Comparison of ENCODE assay signal across 1 cellular context in the genomic region with DNA sequence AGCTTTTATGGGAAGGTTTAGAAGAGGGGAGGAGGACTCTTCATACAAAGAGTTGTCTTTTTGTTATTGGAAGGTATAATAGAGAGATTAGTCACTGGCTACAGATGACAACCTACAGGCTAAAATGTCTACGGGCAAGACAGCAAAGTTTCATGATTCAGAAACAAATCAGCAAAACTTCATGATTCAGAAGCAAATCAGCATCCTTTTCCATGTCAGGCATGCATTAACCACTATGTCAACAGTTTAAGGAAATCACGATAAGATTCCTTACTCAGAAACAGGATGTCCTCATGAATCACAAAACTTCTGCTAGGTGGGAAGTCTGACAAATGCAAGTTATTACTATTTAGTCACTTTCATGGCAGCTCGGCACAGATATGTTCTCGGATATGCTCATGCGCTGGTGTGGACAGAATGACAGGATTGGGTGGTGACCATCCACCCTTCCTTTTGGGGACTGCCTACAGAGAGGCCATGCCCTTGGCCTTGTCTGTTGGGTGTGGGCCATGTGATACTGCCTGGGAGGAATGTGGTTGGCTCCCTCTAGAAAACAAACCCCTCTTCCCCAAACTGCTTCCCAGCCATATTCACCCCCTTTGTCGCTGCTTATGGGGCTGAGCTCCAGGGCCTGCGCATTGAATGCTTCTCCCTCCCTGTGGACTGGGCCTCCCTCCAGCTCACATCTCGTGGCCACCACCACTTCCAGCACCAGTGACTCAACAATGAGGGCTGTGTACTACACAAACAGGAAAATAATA.
A peak's percentile ranks its signal among the peaks of the same experiment; 100 is the strongest.
TF ChIP-seq lines count a peak whose summit lies in the region.

No MANE protein-coding gene starts in this region.

TF ChIP-seq in HepG2, 621 proteins besides CTCF, POLR2A, EP300 and RAD21 (continued from another document and continues in another):
- TF ChIP-seq, protein P1, sequence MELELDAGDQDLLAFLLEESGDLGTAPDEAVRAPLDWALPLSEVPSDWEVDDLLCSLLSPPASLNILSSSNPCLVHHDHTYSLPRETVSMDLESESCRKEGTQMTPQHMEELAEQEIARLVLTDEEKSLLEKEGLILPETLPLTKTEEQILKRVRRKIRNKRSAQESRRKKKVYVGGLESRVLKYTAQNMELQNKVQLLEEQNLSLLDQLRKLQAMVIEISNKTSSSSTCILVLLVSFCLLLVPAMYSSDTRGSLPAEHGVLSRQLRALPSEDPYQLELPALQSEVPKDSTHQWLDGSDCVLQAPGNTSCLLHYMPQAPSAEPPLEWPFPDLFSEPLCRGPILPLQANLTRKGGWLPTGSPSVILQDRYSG (CRISPR knock-in tag; IDR thresholded peaks at IDR 0.05): 0 out of 2 replicates have a peak, but pooled peaks have one; percentile 56
- TF ChIP-seq, protein P2, sequence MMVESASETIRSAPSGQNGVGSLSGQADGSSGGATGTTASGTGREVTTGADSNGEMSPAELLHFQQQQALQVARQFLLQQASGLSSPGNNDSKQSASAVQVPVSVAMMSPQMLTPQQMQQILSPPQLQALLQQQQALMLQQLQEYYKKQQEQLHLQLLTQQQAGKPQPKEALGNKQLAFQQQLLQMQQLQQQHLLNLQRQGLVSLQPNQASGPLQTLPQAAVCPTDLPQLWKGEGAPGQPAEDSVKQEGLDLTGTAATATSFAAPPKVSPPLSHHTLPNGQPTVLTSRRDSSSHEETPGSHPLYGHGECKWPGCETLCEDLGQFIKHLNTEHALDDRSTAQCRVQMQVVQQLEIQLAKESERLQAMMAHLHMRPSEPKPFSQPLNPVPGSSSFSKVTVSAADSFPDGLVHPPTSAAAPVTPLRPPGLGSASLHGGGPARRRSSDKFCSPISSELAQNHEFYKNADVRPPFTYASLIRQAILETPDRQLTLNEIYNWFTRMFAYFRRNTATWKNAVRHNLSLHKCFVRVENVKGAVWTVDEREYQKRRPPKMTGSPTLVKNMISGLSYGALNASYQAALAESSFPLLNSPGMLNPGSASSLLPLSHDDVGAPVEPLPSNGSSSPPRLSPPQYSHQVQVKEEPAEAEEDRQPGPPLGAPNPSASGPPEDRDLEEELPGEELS (CRISPR knock-in tag; IDR thresholded peaks at IDR 0.05): no peak
- TF ChIP-seq ZNF670 (CRISPR knock-in tag; IDR thresholded peaks at IDR 0.05; ENCODE audit: borderline replicate concordance) (0 out of 2 replicates have a peak, but pooled peaks have one; percentile 28), TGIF2 (CRISPR knock-in tag; IDR thresholded peaks at IDR 0.05) (no peak), ZNF777 (CRISPR knock-in tag; IDR thresholded peaks at IDR 0.05) (no peak), ZNF816 (CRISPR knock-in tag; IDR thresholded peaks at IDR 0.05; ENCODE audit: borderline replicate concordance) (no peak), ZNF607 (CRISPR knock-in tag; IDR thresholded peaks at IDR 0.05; ENCODE audit: borderline replicate concordance) (no peak), ZNF326 (CRISPR knock-in tag; IDR thresholded peaks at IDR 0.05; ENCODE audit: borderline replicate concordance) (no peak), EHMT2 (IDR thresholded peaks at IDR 0.05; ENCODE audit: borderline replicate concordance, low read depth, low read length) (peak; percentile 51; the same call in 1 of the 2 replicates), ELF1 (CRISPR knock-in tag; IDR thresholded peaks at IDR 0.05) (no peak), ZFY (CRISPR knock-in tag; IDR thresholded peaks at IDR 0.05) (0 out of 2 replicates have a peak, but pooled peaks have one; percentile 25), ZC3H4 (CRISPR knock-in tag; IDR thresholded peaks at IDR 0.05; ENCODE audit: borderline replicate concordance) (no peak), JDP2 (CRISPR knock-in tag; IDR thresholded peaks at IDR 0.05; ENCODE audit: borderline replicate concordance) (no peak), ZNF343 (CRISPR knock-in tag; IDR thresholded peaks at IDR 0.05) (no peak), MXD4 (CRISPR knock-in tag; IDR thresholded peaks at IDR 0.05) (no peak), ZSCAN12 (CRISPR knock-in tag; IDR thresholded peaks at IDR 0.05) (no peak), ZKSCAN1 (IDR thresholded peaks at IDR 0.05; ENCODE audit: low read length) (no peak), ZNF761 (CRISPR knock-in tag; conservative IDR thresholded peaks at IDR 0.05) (0 out of 2 replicates have a peak, but pooled peaks have one; percentile 18), ZNF746 (CRISPR knock-in tag; IDR thresholded peaks at IDR 0.05) (no peak), SALL1 (CRISPR knock-in tag; IDR thresholded peaks at IDR 0.05) (peak; percentile 21; the same call in 1 of the 2 replicates), ZNF34 (CRISPR knock-in tag; IDR thresholded peaks at IDR 0.05; ENCODE audit: borderline replicate concordance) (no peak), ZNF460 (CRISPR knock-in tag; IDR thresholded peaks at IDR 0.05; ENCODE audit: borderline replicate concordance) (no peak), MAF1 (CRISPR knock-in tag; IDR thresholded peaks at IDR 0.05; ENCODE audit: borderline replicate concordance) (no peak), ISL2 (CRISPR knock-in tag; IDR thresholded peaks at IDR 0.05) (no peak)
- TF ChIP-seq, protein P3, sequence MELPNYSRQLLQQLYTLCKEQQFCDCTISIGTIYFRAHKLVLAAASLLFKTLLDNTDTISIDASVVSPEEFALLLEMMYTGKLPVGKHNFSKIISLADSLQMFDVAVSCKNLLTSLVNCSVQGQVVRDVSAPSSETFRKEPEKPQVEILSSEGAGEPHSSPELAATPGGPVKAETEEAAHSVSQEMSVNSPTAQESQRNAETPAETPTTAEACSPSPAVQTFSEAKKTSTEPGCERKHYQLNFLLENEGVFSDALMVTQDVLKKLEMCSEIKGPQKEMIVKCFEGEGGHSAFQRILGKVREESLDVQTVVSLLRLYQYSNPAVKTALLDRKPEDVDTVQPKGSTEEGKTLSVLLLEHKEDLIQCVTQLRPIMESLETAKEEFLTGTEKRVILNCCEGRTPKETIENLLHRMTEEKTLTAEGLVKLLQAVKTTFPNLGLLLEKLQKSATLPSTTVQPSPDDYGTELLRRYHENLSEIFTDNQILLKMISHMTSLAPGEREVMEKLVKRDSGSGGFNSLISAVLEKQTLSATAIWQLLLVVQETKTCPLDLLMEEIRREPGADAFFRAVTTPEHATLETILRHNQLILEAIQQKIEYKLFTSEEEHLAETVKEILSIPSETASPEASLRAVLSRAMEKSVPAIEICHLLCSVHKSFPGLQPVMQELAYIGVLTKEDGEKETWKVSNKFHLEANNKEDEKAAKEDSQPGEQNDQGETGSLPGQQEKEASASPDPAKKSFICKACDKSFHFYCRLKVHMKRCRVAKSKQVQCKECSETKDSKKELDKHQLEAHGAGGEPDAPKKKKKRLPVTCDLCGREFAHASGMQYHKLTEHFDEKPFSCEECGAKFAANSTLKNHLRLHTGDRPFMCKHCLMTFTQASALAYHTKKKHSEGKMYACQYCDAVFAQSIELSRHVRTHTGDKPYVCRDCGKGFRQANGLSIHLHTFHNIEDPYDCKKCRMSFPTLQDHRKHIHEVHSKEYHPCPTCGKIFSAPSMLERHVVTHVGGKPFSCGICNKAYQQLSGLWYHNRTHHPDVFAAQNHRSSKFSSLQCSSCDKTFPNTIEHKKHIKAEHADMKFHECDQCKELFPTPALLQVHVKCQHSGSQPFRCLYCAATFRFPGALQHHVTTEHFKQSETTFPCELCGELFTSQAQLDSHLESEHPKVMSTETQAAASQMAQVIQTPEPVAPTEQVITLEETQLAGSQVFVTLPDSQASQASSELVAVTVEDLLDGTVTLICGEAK (IDR thresholded peaks at IDR 0.05): no peak
- TF ChIP-seq, protein P3 (CRISPR knock-in tag; IDR thresholded peaks at IDR 0.05): no peak; the same call in 1 of the 2 replicates
- TF ChIP-seq, protein P4, sequence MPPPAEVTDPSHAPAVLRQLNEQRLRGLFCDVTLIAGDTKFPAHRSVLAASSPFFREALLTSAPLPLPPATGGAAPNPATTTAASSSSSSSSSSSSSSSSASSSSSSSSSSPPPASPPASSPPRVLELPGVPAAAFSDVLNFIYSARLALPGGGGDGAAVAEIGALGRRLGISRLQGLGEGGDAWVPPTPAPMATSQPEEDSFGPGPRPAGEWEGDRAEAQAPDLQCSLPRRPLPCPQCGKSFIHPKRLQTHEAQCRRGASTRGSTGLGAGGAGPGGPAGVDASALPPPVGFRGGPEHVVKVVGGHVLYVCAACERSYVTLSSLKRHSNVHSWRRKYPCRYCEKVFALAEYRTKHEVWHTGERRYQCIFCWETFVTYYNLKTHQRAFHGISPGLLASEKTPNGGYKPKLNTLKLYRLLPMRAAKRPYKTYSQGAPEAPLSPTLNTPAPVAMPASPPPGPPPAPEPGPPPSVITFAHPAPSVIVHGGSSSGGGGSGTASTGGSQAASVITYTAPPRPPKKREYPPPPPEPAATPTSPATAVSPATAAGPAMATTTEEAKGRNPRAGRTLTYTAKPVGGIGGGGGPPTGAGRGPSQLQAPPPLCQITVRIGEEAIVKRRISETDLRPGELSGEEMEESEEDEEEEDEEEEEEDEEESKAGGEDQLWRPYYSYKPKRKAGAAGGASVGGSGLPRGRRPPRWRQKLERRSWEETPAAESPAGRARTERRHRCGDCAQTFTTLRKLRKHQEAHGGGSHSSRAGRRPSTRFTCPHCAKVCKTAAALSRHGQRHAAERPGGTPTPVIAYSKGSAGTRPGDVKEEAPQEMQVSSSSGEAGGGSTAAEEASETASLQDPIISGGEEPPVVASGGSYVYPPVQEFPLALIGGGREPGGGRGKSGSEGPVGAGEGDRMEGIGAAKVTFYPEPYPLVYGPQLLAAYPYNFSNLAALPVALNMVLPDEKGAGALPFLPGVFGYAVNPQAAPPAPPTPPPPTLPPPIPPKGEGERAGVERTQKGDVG (CRISPR knock-in tag; IDR thresholded peaks at IDR 0.05; ENCODE audit: borderline replicate concordance): 0 out of 2 replicates have a peak, but pooled peaks have one; percentile 54
- TF ChIP-seq, protein P5, sequence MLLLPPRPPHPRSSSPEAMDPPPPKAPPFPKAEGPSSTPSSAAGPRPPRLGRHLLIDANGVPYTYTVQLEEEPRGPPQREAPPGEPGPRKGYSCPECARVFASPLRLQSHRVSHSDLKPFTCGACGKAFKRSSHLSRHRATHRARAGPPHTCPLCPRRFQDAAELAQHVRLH (CRISPR knock-in tag; IDR thresholded peaks at IDR 0.05; ENCODE audit: borderline replicate concordance, low read depth): 0 out of 2 replicates have a peak, but pooled peaks have one; percentile 49
- TF ChIP-seq, protein P6, sequence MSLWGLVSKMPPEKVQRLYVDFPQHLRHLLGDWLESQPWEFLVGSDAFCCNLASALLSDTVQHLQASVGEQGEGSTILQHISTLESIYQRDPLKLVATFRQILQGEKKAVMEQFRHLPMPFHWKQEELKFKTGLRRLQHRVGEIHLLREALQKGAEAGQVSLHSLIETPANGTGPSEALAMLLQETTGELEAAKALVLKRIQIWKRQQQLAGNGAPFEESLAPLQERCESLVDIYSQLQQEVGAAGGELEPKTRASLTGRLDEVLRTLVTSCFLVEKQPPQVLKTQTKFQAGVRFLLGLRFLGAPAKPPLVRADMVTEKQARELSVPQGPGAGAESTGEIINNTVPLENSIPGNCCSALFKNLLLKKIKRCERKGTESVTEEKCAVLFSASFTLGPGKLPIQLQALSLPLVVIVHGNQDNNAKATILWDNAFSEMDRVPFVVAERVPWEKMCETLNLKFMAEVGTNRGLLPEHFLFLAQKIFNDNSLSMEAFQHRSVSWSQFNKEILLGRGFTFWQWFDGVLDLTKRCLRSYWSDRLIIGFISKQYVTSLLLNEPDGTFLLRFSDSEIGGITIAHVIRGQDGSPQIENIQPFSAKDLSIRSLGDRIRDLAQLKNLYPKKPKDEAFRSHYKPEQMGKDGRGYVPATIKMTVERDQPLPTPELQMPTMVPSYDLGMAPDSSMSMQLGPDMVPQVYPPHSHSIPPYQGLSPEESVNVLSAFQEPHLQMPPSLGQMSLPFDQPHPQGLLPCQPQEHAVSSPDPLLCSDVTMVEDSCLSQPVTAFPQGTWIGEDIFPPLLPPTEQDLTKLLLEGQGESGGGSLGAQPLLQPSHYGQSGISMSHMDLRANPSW (CRISPR knock-in tag; IDR thresholded peaks at IDR 0.05; ENCODE audit: borderline replicate concordance): no peak
- TF ChIP-seq, protein P7, sequence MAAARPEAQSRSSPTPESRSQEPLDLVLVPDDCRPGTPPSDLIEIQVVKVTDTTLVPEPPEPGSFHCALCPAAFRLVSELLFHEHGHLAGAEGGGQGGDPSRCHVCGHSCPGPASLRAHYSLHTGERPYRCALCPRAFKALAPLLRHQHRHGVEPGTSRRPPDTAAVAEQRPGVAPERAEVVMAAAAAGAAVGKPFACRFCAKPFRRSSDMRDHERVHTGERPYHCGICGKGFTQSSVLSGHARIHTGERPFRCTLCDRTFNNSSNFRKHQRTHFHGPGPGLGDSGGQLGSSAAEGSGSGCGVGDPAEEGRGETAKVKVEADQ (CRISPR knock-in tag; IDR thresholded peaks at IDR 0.05; ENCODE audit: borderline replicate concordance): no peak
- TF ChIP-seq, protein P8, sequence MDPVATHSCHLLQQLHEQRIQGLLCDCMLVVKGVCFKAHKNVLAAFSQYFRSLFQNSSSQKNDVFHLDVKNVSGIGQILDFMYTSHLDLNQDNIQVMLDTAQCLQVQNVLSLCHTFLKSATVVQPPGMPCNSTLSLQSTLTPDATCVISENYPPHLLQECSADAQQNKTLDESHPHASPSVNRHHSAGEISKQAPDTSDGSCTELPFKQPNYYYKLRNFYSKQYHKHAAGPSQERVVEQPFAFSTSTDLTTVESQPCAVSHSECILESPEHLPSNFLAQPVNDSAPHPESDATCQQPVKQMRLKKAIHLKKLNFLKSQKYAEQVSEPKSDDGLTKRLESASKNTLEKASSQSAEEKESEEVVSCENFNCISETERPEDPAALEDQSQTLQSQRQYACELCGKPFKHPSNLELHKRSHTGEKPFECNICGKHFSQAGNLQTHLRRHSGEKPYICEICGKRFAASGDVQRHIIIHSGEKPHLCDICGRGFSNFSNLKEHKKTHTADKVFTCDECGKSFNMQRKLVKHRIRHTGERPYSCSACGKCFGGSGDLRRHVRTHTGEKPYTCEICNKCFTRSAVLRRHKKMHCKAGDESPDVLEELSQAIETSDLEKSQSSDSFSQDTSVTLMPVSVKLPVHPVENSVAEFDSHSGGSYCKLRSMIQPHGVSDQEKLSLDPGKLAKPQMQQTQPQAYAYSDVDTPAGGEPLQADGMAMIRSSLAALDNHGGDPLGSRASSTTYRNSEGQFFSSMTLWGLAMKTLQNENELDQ (CRISPR knock-in tag; IDR thresholded peaks at IDR 0.05; ENCODE audit: borderline replicate concordance): no peak
